ENCODE assay signal across 13 cellular contexts in genomic region chr22:23686416-23687024, GRCh38. TPM values are rescaled to one million over a fixed set of nuclear protein-coding genes. Genes with fewer than 3 reads are reported as not detected.
"Had no signal": no experiment of that assay in that cellular context is flagged by ENCODE, and none has a peak within 500 bp of the region (broad histone marks: within the 10 kb centered on the region; RNA-seq: fewer than 3 reads in every experiment).

No MANE protein-coding gene starts in this region.

- H3K27me3 Mint-ChIP-seq: activated T-helper 17 cell treated with anti-CD3 and anti-CD28 coated beads, Interleukin-2, amount 50 U/mL, for 72 hours; naive B cell; stimulated activated naive CD8-positive, alpha-beta T cell treated with anti-CD3 and anti-CD28 coated beads, Interleukin-15, amount 100 ng/mL, for 72 hours had no signal

- H3K36me3 ChIP-seq: uterus had no signal

- DNase-seq: activated CD4-positive, alpha-beta T cell treated with anti-CD3 and anti-CD28 coated beads, Interleukin-2, amount 50 U/mL, for 4 hours; activated naive CD4-positive, alpha-beta T cell treated with anti-CD3 and anti-CD28 coated beads for 36 hours; dermis blood vessel endothelial cell; endodermal cell; erythroblast; glutamatergic neuron; naive B cell; SIG-M5; stimulated activated CD4-positive, alpha-beta T cell treated with anti-CD3 and anti-CD28 coated beads, Interleukin-15, amount 100 ng/mL, for 24 hours; stimulated activated CD4-positive, alpha-beta T cell treated with anti-CD3 and anti-CD28 coated beads, Interleukin-4, amount 100 ng/mL, for 24 hours; stimulated activated naive CD8-positive, alpha-beta T cell treated with anti-CD3 and anti-CD28 coated beads, Interleukin-15, amount 100 ng/mL, for 72 hours had no signal

- H3K4me1 Mint-ChIP-seq: activated T-helper 17 cell treated with anti-CD3 and anti-CD28 coated beads, Interleukin-2, amount 50 U/mL, for 72 hours; endodermal cell had no signal

- H3K27ac Mint-ChIP-seq: activated naive CD4-positive, alpha-beta T cell treated with anti-CD3 and anti-CD28 coated beads for 36 hours; activated T-helper 17 cell treated with anti-CD3 and anti-CD28 coated beads, Interleukin-2, amount 50 U/mL, for 72 hours; endodermal cell had no signal

- H3K9me3 ChIP-seq: uterus had no signal

- H3K9me3 Mint-ChIP-seq: activated naive CD4-positive, alpha-beta T cell treated with anti-CD3 and anti-CD28 coated beads for 36 hours; activated T-helper 17 cell treated with anti-CD3 and anti-CD28 coated beads, Interleukin-2, amount 50 U/mL, for 72 hours; endodermal cell; naive B cell; stimulated activated naive CD8-positive, alpha-beta T cell treated with anti-CD3 and anti-CD28 coated beads, Interleukin-15, amount 100 ng/mL, for 72 hours had no signal

- H3K4me3 ChIP-seq: uterus had no signal

- ATAC-seq: activated T-helper 17 cell treated with anti-CD3 and anti-CD28 coated beads, Interleukin-2, amount 50 U/mL, for 72 hours; stimulated activated naive CD8-positive, alpha-beta T cell treated with anti-CD3 and anti-CD28 coated beads, Interleukin-15, amount 100 ng/mL, for 72 hours had no signal

- H3K4me3 Mint-ChIP-seq: activated naive CD4-positive, alpha-beta T cell treated with anti-CD3 and anti-CD28 coated beads for 36 hours; activated T-helper 17 cell treated with anti-CD3 and anti-CD28 coated beads, Interleukin-2, amount 50 U/mL, for 72 hours; endodermal cell; naive B cell; stimulated activated naive CD8-positive, alpha-beta T cell treated with anti-CD3 and anti-CD28 coated beads, Interleukin-15, amount 100 ng/mL, for 72 hours had no signal

- H3K27me3 ChIP-seq: uterus had no signal

- H3K27ac ChIP-seq: uterus had no signal

RNA-seq across cellular contexts. Expression of gene RGL4, which starts 4.3 kb away (rescaled TPM):
- total RNA-seq: dermis blood vessel endothelial cell, endodermal cell had no signal
